In genomic region chr13:94860981-94861407, GRCh38 we compare ENCODE assay signal across 8 cellular contexts.
A peak's percentile ranks its signal among the peaks of the same experiment; 100 is the strongest.
DNase-seq lines count a peak whose midpoint lies in the region; ATAC-seq and TF ChIP-seq lines count a peak whose summit lies in the region.

No MANE protein-coding gene starts in this region.

- TF ChIP-seq EP300 in upper lobe of left lung (IDR thresholded peaks at IDR 0.05), result no peak

- H3K4me3 Mint-ChIP-seq in T-helper 2 cell treated with Interferon-gamma antibody and Interleukin-4, amounts not matched to agents 5 μg/mL and 100 μg/mL, for 36 hours, result peak overlapping the region; percentile 89

- H3K9me3 Mint-ChIP-seq in T-helper 2 cell treated with Interferon-gamma antibody and Interleukin-4, amounts not matched to agents 5 μg/mL and 100 μg/mL, for 36 hours, result no peaks in the 10 kb centered on the region

- 27% methylated on average over 8 of the region's 8 CpGs for WGBS in right cardiac atrium
- WGBS in upper lobe of left lung, 2 donors, result 23 to 26% methylated on average over 8 of the region's 8 CpGs

- no peak overlapping the region for H3K27ac ChIP-seq in right cardiac atrium (ENCODE audit: low read length)
- H3K27ac ChIP-seq in upper lobe of left lung, result peak overlapping the region in 1 of 4 donors; percentile 66

- H3K36me3 Mint-ChIP-seq in T-helper 2 cell treated with Interferon-gamma antibody and Interleukin-4, amounts not matched to agents 5 μg/mL and 100 μg/mL, for 36 hours (ENCODE audit: low read depth), result no peaks in the 10 kb centered on the region

- no peak for TF ChIP-seq POLR2A in upper lobe of left lung (IDR thresholded peaks at IDR 0.05)

- DNase-seq in EL (peak; percentile 31), right cardiac atrium (no peak), upper lobe of left lung (no peak), GM19240 (ENCODE audit: insufficient read length, low spot score) (no peak), NCI-H2081 treated with DMSO at 0.1 percent for 48 hours (lab: John Stamatoyannopoulos, UW) (no peak)
- no peak for DNase-seq in T-helper 2 cell treated with Interferon-gamma antibody and Interleukin-4, amounts not matched to agents 5 μg/mL and 100 μg/mL, for 36 hours (ENCODE audit: low spot score)

- ATAC-seq in HG02571 (IDR thresholded peaks at IDR 0.05; ENCODE audit: unreplicated experiment), result peak; percentile 70
- ATAC-seq in right cardiac atrium, result peak in 1 of 2 donors; percentile 22
- ATAC-seq in upper lobe of left lung (ENCODE audit: low FRiP score in 2 of 2), result peak in 1 of 2 donors; percentile 60
- ATAC-seq in HG03025 (IDR thresholded peaks at IDR 0.05; ENCODE audit: low FRiP score, unreplicated experiment), result no peak

- TF ChIP-seq CTCF in upper lobe of left lung (IDR thresholded peaks at IDR 0.05), result no peak

- H3K4me3 ChIP-seq in right cardiac atrium (ENCODE audit: low read length), result peak overlapping the region; percentile 33
- peak overlapping the region in 3 of 4 donors; percentile 14 to 34 (median 29) for H3K4me3 ChIP-seq in upper lobe of left lung

- peak overlapping the region; percentile 82 for H3K27ac Mint-ChIP-seq in T-helper 2 cell treated with Interferon-gamma antibody and Interleukin-4, amounts not matched to agents 5 μg/mL and 100 μg/mL, for 36 hours

- H3K27me3 ChIP-seq in right cardiac atrium (ENCODE audit: control insufficient read depth, insufficient read depth), result no peaks in the 10 kb centered on the region
- no peaks in the 10 kb centered on the region for H3K27me3 ChIP-seq in upper lobe of left lung

- no peaks in the 10 kb centered on the region for H3K36me3 ChIP-seq in upper lobe of left lung

- peaks cover 24% of the 10 kb centered on the region for H3K27me3 Mint-ChIP-seq in T-helper 2 cell treated with Interferon-gamma antibody and Interleukin-4, amounts not matched to agents 5 μg/mL and 100 μg/mL, for 36 hours (ENCODE audit: low read depth)

- intact Hi-C loops in right cardiac atrium (cut with DNase I), result no loop called here

- H3K4me1 ChIP-seq in right cardiac atrium (ENCODE audit: control insufficient read depth, insufficient read depth, low read length) (no peaks in the 10 kb centered on the region), upper lobe of left lung (peaks cover 8 to 28% (median 19%) of the 10 kb centered on the region in 4 donors)

- peaks cover 12% of the 10 kb centered on the region for H3K4me1 Mint-ChIP-seq in T-helper 2 cell treated with Interferon-gamma antibody and Interleukin-4, amounts not matched to agents 5 μg/mL and 100 μg/mL, for 36 hours (ENCODE audit: low read depth)

- H3K9me3 ChIP-seq in right cardiac atrium (ENCODE audit: control insufficient read depth, low read length), result no peaks in the 10 kb centered on the region
- no peaks in the 10 kb centered on the region for H3K9me3 ChIP-seq in upper lobe of left lung
